1 cellular context compared by ENCODE assay signal in genomic region chr6:147407571-147407970, GRCh38.
TF ChIP-seq lines count a peak whose summit lies in the region.

No MANE protein-coding gene starts in this region.

TF ChIP-seq in K562, 482 proteins besides CTCF, POLR2A, EP300 and RAD21 (continued from another document):
- TF ChIP-seq MCM2 (IDR thresholded peaks at IDR 0.05; ENCODE audit: low read depth) (no peak), MTA3 (IDR thresholded peaks at IDR 0.05; ENCODE audit: borderline replicate concordance) (peak; percentile 29; the same call in 1 of the 2 replicates), ZNF511 (CRISPR knock-in tag; IDR thresholded peaks at IDR 0.05) (no peak), RFX5 (IDR thresholded peaks at IDR 0.05; ENCODE audit: low read depth, low read length) (no peak), NFIC (IDR thresholded peaks at IDR 0.05) (no peak), RB1 (IDR thresholded peaks at IDR 0.05; ENCODE audit: low read depth) (no peak), RAD51 (IDR thresholded peaks at IDR 0.05; ENCODE audit: borderline replicate concordance, low read depth) (no peak), ATF7 (IDR thresholded peaks at IDR 0.05) (no peak), ZNF347 (CRISPR knock-in tag; IDR thresholded peaks at IDR 0.05; ENCODE audit: low read depth) (no peak), GMEB1 (CRISPR knock-in tag; IDR thresholded peaks at IDR 0.05) (no peak), CTBP1 (IDR thresholded peaks at IDR 0.05; ENCODE audit: borderline replicate concordance) (peak; percentile 53; the same call in 1 of the 2 replicates), XRCC3 (IDR thresholded peaks at IDR 0.05) (no peak), E2F8 (IDR thresholded peaks at IDR 0.05; ENCODE audit: low read depth, partially characterized antibody) (no peak), CREM (IDR thresholded peaks at IDR 0.05; ENCODE audit: low read depth) (0 out of 2 replicates have a peak, but pooled peaks have one; percentile 34), CTCFL (IDR thresholded peaks at IDR 0.05; ENCODE audit: borderline replicate concordance, insufficient read depth, low read depth, low read length, poor library complexity, severe bottlenecking) (peak; percentile 52), SMC3 (conservative IDR thresholded peaks at IDR 0.05; ENCODE audit: insufficient read depth, low read depth, low read length) (peak; percentile 39; the same call in 1 of the 2 replicates), BACH1 (tag; IDR thresholded peaks at IDR 0.05) (no peak)
